8 cellular contexts compared by ENCODE assay signal in genomic region chr5:36150676-36151433, GRCh38. TPM values are rescaled to one million over a fixed set of nuclear protein-coding genes. Genes with fewer than 3 reads are reported as not detected.
A peak's percentile ranks its signal among the peaks of the same experiment; 100 is the strongest.
DNase-seq lines count a peak whose midpoint lies in the region; ATAC-seq and TF ChIP-seq lines count a peak whose summit lies in the region.

No MANE protein-coding gene starts in this region.

- no peak for TF ChIP-seq POLR2A in prostate gland (IDR thresholded peaks at IDR 0.05)

- 4% methylated on average over 23 of the region's 23 CpGs for WGBS in heart right ventricle, 2 donors
- 2% methylated on average over 23 of the region's 23 CpGs for WGBS in prostate gland

- peak overlapping the region; percentile 65; the same call in 1 of the 2 replicates for H3K9ac ChIP-seq in KMS-11

- no peaks in the 10 kb centered on the region for H4K20me1 ChIP-seq in KMS-11 (ENCODE audit: insufficient read depth)

- CTCF ChIA-PET in CD8-positive, alpha-beta T cell (lab: Charles Lee), result interaction anchor here (1.2 to 1.3 kb wide), 3 partner anchors 11 to 91 kb away, joined by 4 to 5 read pairs (median 4); partner anchors contain the start of gene NADK2

- no peaks in the 10 kb centered on the region for H3K36me3 ChIP-seq in CD8-positive, alpha-beta T cell (ENCODE audit: insufficient read depth, low read length)
- H3K36me3 ChIP-seq in KMS-11 (ENCODE audit: insufficient read depth) (peaks cover 4% of the 10 kb centered on the region; the same call in 1 of the 2 replicates), heart right ventricle (peaks cover 0 to 27% (median 0%) of the 10 kb centered on the region in 9 donors), prostate gland (no peaks in the 10 kb centered on the region)

- peak overlapping the region; percentile 65 for H2AFZ ChIP-seq in KMS-11 (ENCODE audit: low read depth)

- H3K4me2 ChIP-seq in KMS-11, result peak overlapping the region; percentile 78

- peak overlapping the region; percentile 92 for H3K4me3 Mint-ChIP-seq in CD8-positive, alpha-beta T cell
- H3K4me3 Mint-ChIP-seq in activated naive CD8-positive, alpha-beta T cell treated with anti-CD3 and anti-CD28 coated beads, Interleukin-2, amount 50 U/mL, for 24 hours, result peak overlapping the region; percentile 92

- no peaks in the 10 kb centered on the region for H3K27me3 ChIP-seq in CD8-positive, alpha-beta T cell (ENCODE audit: insufficient read depth, low read length)
- H3K27me3 ChIP-seq in KMS-11 (ENCODE audit: insufficient read depth, low read depth) (no peaks in the 10 kb centered on the region), heart right ventricle (no peaks in the 10 kb centered on the region), prostate gland (replicated peaks; ENCODE audit: insufficient read depth) (no peaks in the 10 kb centered on the region)

- peak overlapping the region; percentile 91 for H3K27ac Mint-ChIP-seq in CD8-positive, alpha-beta T cell
- H3K27ac Mint-ChIP-seq in activated naive CD8-positive, alpha-beta T cell treated with anti-CD3 and anti-CD28 coated beads, Interleukin-2, amount 50 U/mL, for 24 hours, result peak overlapping the region; percentile 93

- peaks cover 34% of the 10 kb centered on the region for H3K4me1 ChIP-seq in CD8-positive, alpha-beta T cell (ENCODE audit: insufficient read depth, low read length)
- H3K4me1 ChIP-seq in KMS-11 (ENCODE audit: low read depth, poor library complexity, severe bottlenecking) (peaks cover 56% of the 10 kb centered on the region), heart right ventricle (peaks cover 2 to 52% (median 36%) of the 10 kb centered on the region in 9 donors), prostate gland (replicated peaks) (peaks cover 4% of the 10 kb centered on the region)

- DNase-seq in CD8-positive, alpha-beta T cell, result peak in 5 of 7 experiments; percentile 15 to 58 (median 40)
- peak; percentile 57 for DNase-seq in SHP77 treated with DMSO at 0.1 percent for 48 hours (lab: John Stamatoyannopoulos, UW)
- peak; percentile 67 for DNase-seq in activated naive CD8-positive, alpha-beta T cell treated with anti-CD3 and anti-CD28 coated beads, Interleukin-2, amount 50 U/mL, for 24 hours
- DNase-seq in heart right ventricle, result peak; percentile 36
- DNase-seq in prostate gland (ENCODE audit: low spot score), result no peak
- DNase-seq in globus pallidus (ENCODE audit: low spot score), result no peak

- peaks cover 33% of the 10 kb centered on the region for H3K36me3 Mint-ChIP-seq in CD8-positive, alpha-beta T cell
- peaks cover 34% of the 10 kb centered on the region for H3K36me3 Mint-ChIP-seq in activated naive CD8-positive, alpha-beta T cell treated with anti-CD3 and anti-CD28 coated beads, Interleukin-2, amount 50 U/mL, for 24 hours (ENCODE audit: low read depth)

- peak; percentile 22 for ATAC-seq in CD8-positive, alpha-beta T cell
- ATAC-seq in GM21528 (IDR thresholded peaks at IDR 0.05; ENCODE audit: low FRiP score, unreplicated experiment) (peak; percentile 34), heart right ventricle (peak in 7 of 8 donors; percentile 25 to 62 (median 46))
- peak; percentile 33 for ATAC-seq in activated naive CD8-positive, alpha-beta T cell treated with anti-CD3 and anti-CD28 coated beads, Interleukin-2, amount 50 U/mL, for 24 hours

- H3K27me3 Mint-ChIP-seq in CD8-positive, alpha-beta T cell (ENCODE audit: low read depth), result no peaks in the 10 kb centered on the region
- no peaks in the 10 kb centered on the region for H3K27me3 Mint-ChIP-seq in activated naive CD8-positive, alpha-beta T cell treated with anti-CD3 and anti-CD28 coated beads, Interleukin-2, amount 50 U/mL, for 24 hours

- peaks cover 69% of the 10 kb centered on the region for H3K79me2 ChIP-seq in KMS-11 (ENCODE audit: insufficient read depth, low read depth)

- no peak for TF ChIP-seq CTCF in CD8-positive, alpha-beta T cell (IDR thresholded peaks at IDR 0.05)
- no peak for TF ChIP-seq CTCF in KMS-11 (conservative IDR thresholded peaks at IDR 0.05; ENCODE audit: low read depth, low read length)
- no peak for TF ChIP-seq CTCF in heart right ventricle (IDR thresholded peaks at IDR 0.05)
- no peak for TF ChIP-seq CTCF in prostate gland (IDR thresholded peaks at IDR 0.05)

- no peaks in the 10 kb centered on the region for H3K9me3 ChIP-seq in CD8-positive, alpha-beta T cell (ENCODE audit: low read length)
- no peaks in the 10 kb centered on the region for H3K9me3 ChIP-seq in heart right ventricle
- H3K9me3 ChIP-seq in prostate gland, result no peaks in the 10 kb centered on the region

- H3K4me3 ChIP-seq in CD8-positive, alpha-beta T cell (ENCODE audit: low read depth, low read length), result peak overlapping the region; percentile 82
- H3K4me3 ChIP-seq in KMS-11 (IDR thresholded peaks at IDR 0.05; ENCODE audit: insufficient read depth, low read depth, low read length), result no peak overlapping the region
- H3K4me3 ChIP-seq in heart right ventricle, result peak overlapping the region; percentile 86 to 100 (median 94)
- peak overlapping the region; percentile 71 to 88 for H3K4me3 ChIP-seq in prostate gland

- peak overlapping the region; percentile 84 for H3K27ac ChIP-seq in CD8-positive, alpha-beta T cell (ENCODE audit: low read depth, low read length)
- H3K27ac ChIP-seq in KMS-11, result peak overlapping the region; percentile 38; the same call in 1 of the 2 replicates
- peak overlapping the region in 9 of 10 donors; percentile 81 to 92 (median 89) for H3K27ac ChIP-seq in heart right ventricle
- H3K27ac ChIP-seq in prostate gland, result peak overlapping the region; percentile 72 to 80

- no peaks in the 10 kb centered on the region for H3K9me3 Mint-ChIP-seq in CD8-positive, alpha-beta T cell
- no peaks in the 10 kb centered on the region for H3K9me3 Mint-ChIP-seq in activated naive CD8-positive, alpha-beta T cell treated with anti-CD3 and anti-CD28 coated beads, Interleukin-2, amount 50 U/mL, for 24 hours

- POLR2A ChIA-PET in CD8-positive, alpha-beta T cell (lab: Charles Lee), result interaction anchor here (1.0 to 4.1 kb wide), 5 partner anchors 11 to 1221 kb away, joined by 3 to 43 read pairs (median 5); partner anchors contain the start of genes DNAJC21, NADK2 and NUP155

- peaks cover 68% of the 10 kb centered on the region for H3K4me1 Mint-ChIP-seq in CD8-positive, alpha-beta T cell (ENCODE audit: low read depth)
- peaks cover 70% of the 10 kb centered on the region for H3K4me1 Mint-ChIP-seq in activated naive CD8-positive, alpha-beta T cell treated with anti-CD3 and anti-CD28 coated beads, Interleukin-2, amount 50 U/mL, for 24 hours

- intact Hi-C loops in CD8-positive, alpha-beta T cell (cut with DNase I, micrococcal nuclease), result loop anchor here (1.0 to 10.0 kb wide), 9 partner anchors 90 to 1314 kb away; partner anchors contain the start of genes DNAJC21 (in 2 of the 2), NIPBL (in 2 of the 2), NADK2 (in 1 of the 2) and NUP155 (in 1 of the 2)
- intact Hi-C loops in heart right ventricle (cut with DNase I) (loop anchor here in 2 of 10 donors (5.0 kb wide), 1 partner anchor 91 kb away; the partner anchor contains the start of gene NADK2 (in 2 of the 2)), prostate gland (cut with DNase I) (loop anchor here (5.0 kb wide), 1 partner anchor 91 kb away; the partner anchor contains the start of gene NADK2)

RNA-seq across cellular contexts. Expression of gene LMBRD2, which starts 0.8 kb away (rescaled TPM):
- 1 to 10 TPM; 2.2 to 2.4 TPM for total RNA-seq in CD8-positive, alpha-beta T cell
- total RNA-seq in heart right ventricle (10 to 100 TPM; 10.9 to 16.5 (median 12.7) TPM), prostate gland (10 to 100 TPM in 1 of 2 donors, 1 to 10 TPM in 1; 7.4 to 15.7 TPM)
- polyA plus RNA-seq in heart right ventricle, result 1 to 10 TPM; 2.2 to 3.2 TPM

RNA-seq across cellular contexts. Expression of gene SKP2, which starts 1.1 kb away (rescaled TPM):
- total RNA-seq in CD8-positive, alpha-beta T cell, result 1 to 10 TPM; 5.5 to 6.1 TPM
- total RNA-seq in heart right ventricle, result 1 to 10 TPM; 3.5 to 9.5 (median 5.6) TPM
- polyA plus RNA-seq in heart right ventricle, result 1 to 10 TPM; 1.5 to 2.1 TPM
- total RNA-seq in prostate gland, result 1 to 10 TPM; 7.8 to 9.3 TPM

Comparison
In these comparisons a context has a peak if more than half of its experiments do, and no peak if none do; other contexts are left out.
1. DNase-seq: peak in CD8-positive, alpha-beta T cell (5 of 7), SHP77 treated with DMSO at 0.1 percent for 48 hours (single experiment), activated naive CD8-positive, alpha-beta T cell treated with anti-CD3 and anti-CD28 coated beads, Interleukin-2, amount 50 U/mL, for 24 hours (single experiment) and heart right ventricle (2 of 2); none in prostate gland (single experiment) and globus pallidus (single experiment).
2. H3K27ac ChIP-seq: peak in every context shown above with its lines; median percentile 89 in heart right ventricle; 84 in CD8-positive, alpha-beta T cell; 76 in prostate gland; 38 in KMS-11.
3. Peak in every context shown above with its lines, with median percentiles within 50 percentile points of each other: ATAC-seq.